In the genomic region with DNA sequence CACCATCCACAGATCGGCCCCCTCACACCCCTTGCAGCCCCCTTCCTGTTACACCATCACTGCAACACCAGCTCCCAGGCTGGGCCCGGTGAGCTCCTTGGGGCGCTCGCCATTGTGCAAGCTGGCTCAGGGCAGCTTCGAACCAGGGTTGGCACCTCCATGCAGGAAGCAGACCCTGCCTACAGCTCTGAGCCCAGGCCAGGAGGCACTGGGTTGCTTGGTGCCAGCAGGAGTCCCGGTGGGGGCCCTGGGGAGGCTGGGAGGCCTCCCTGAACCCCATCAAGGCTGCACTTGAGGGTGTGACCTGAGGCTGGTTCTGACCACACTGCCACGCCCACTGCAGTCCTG, we compare ENCODE assay signal across 15 cellular contexts.
A peak's percentile ranks its signal among the peaks of the same experiment; 100 is the strongest.
DNase-seq lines count a peak whose midpoint lies in the region; ATAC-seq, FAIRE-seq and TF ChIP-seq lines count a peak whose summit lies in the region.
"Had no signal": no experiment of that assay in that cellular context is flagged by ENCODE, and none has a peak within 500 bp of the region (broad histone marks: within the 10 kb centered on the region; RNA-seq: fewer than 3 reads in every experiment).

No MANE protein-coding gene starts in this region.

- peaks cover 3 to 12% of the 10 kb centered on the region in 2 experiments for H4K20me1 ChIP-seq in H1 (replicated peaks in 1 of 2; ENCODE audit: control insufficient read depth in 1 of 2, insufficient read depth in 2 of 2, low read length in 2 of 2)

- H2BK15ac ChIP-seq in H1 (ENCODE audit: low read length), result no peak overlapping the region

- H4K91ac ChIP-seq in H1 (replicated peaks; ENCODE audit: insufficient read length, low read length), result no peak overlapping the region

- H4K5ac ChIP-seq in H1 (ENCODE audit: insufficient read length, low read depth, low read length), result no peak overlapping the region

- H2BK120ac ChIP-seq in H1 (replicated peaks; ENCODE audit: low read depth, low read length), result no peak overlapping the region

- no peak overlapping the region for H3K4ac ChIP-seq in H1 (replicated peaks; ENCODE audit: insufficient read length, low read depth, low read length)

- no peak for FAIRE-seq in H1 (lab: Jason Lieb, UNC)
- FAIRE-seq: A204.1, G401.6 had no signal

- no peak overlapping the region for H2AFZ ChIP-seq in H1 (ENCODE audit: low read length)

- no peak overlapping the region for H3K23ac ChIP-seq in H1 (ENCODE audit: insufficient read length)

- TF ChIP-seq EP300 in H1 (IDR thresholded peaks at IDR 0.05; ENCODE audit: borderline replicate concordance in 1 of 2, low read depth in 2 of 2, low read length in 2 of 2), result no peak
- TF ChIP-seq EP300 in gastroesophageal sphincter (IDR thresholded peaks at IDR 0.05), result no peak

- no peaks in the 10 kb centered on the region for H3K79me2 ChIP-seq in H1 (ENCODE audit: control insufficient read depth in 1 of 2, insufficient read depth in 2 of 2, low read length in 2 of 2)

- H3K4me1 ChIP-seq in H1 (replicated peaks in 1 of 4; ENCODE audit: control insufficient read depth in 3 of 4, insufficient read depth in 4 of 4, low read length in 3 of 4) (peaks cover 0 to 6% (median 0%) of the 10 kb centered on the region in 4 experiments; a peak in 2 of 7 replicates), gastroesophageal sphincter (no peaks in the 10 kb centered on the region)
- H3K4me1 ChIP-seq: Caco-2 had no signal

- no peaks in the 10 kb centered on the region; a peak in 1 of 8 replicates for H3K36me3 ChIP-seq in H1 (ENCODE audit: control insufficient read depth in 2 of 4, insufficient read depth in 4 of 4, low read length in 3 of 4)
- H3K36me3 ChIP-seq in gastroesophageal sphincter, result peaks cover 0 to 12% of the 10 kb centered on the region in 2 donors

- CTCF ChIA-PET in H1 (lab: Charles Lee; ENCODE audit: partially characterized antibody), result interaction anchor here (0.6 to 7.0 kb wide), 40 partner anchors 8 to 1388 kb away, joined by 3 to 39 read pairs (median 5); no protein-coding TSS in a partner anchor

- H3K4me3 ChIP-seq in H1 (ENCODE audit: extremely low read depth in 1 of 4, insufficient read depth in 2 of 4, low read depth in 3 of 4, low read length in 4 of 4) (no peak overlapping the region), gastroesophageal sphincter (no peak overlapping the region)

- H3K4me2 ChIP-seq in H1 (ENCODE audit: insufficient read depth in 1 of 2, low read depth in 2 of 2, low read length in 2 of 2), result no peak overlapping the region

- peak overlapping the region; percentile 38; the same call in 1 of the 2 replicates for H4K8ac ChIP-seq in H1 (ENCODE audit: extremely low read depth, insufficient read depth, low read length)

- no peak for TF ChIP-seq RAD21 in H1 (IDR thresholded peaks at IDR 0.05 in 1 of 2, conservative IDR thresholded peaks at IDR 0.05 in 1 of 2; ENCODE audit: low read depth in 2 of 2, low read length in 2 of 2)

- H2BK5ac ChIP-seq in H1 (ENCODE audit: low read depth, low read length), result 0 out of 2 replicates have a peak overlapping the region, but pooled peaks have one; percentile 9

- peaks cover 5% of the 10 kb centered on the region; the same call in 1 of the 2 replicates for H3K23me2 ChIP-seq in H1 (ENCODE audit: low read depth, low read length)

- no peak overlapping the region for H2BK12ac ChIP-seq in H1 (ENCODE audit: low read depth, low read length)

- H3K18ac ChIP-seq in H1 (ENCODE audit: extremely low read depth, low read length), result no peak overlapping the region

- DNase-seq in Right ventricle myocardium inferior (ENCODE audit: missing footprints) (peak; percentile 62), Right ventricle myocardium superior (no peak), H1 (ENCODE audit: low read depth in 1 of 2, low spot score in 2 of 2) (no peak), left lobe of liver (ENCODE audit: low spot score) (no peak), NCI-H2196 treated with DMSO at 0.1 percent for 48 hours (lab: John Stamatoyannopoulos, UW; ENCODE audit: unreplicated experiment) (no peak), NCI-H226 (no peak), kidney glomerular epithelial cell (lab: John Stamatoyannopoulos, UW) (no peak)
- DNase-seq: GOT3, HCEC 1CT had no signal

- TF ChIP-seq POLR2A in H1 (IDR thresholded peaks at IDR 0.05; ENCODE audit: control extremely low read depth in 1 of 2, low read depth in 2 of 2, low read length in 2 of 2) (no peak), gastroesophageal sphincter (IDR thresholded peaks at IDR 0.05) (no peak)

- no peak overlapping the region for H2AK5ac ChIP-seq in H1 (ENCODE audit: low read depth, low read length)

- POLR2A ChIA-PET in H1 (lab: Charles Lee; ENCODE audit: partially characterized antibody), result interaction anchor here (1.1 to 3.1 kb wide), 2 partner anchors 12 to 13 kb away, joined by 3 to 8 read pairs; no protein-coding TSS in a partner anchor

- ATAC-seq in Right ventricle myocardium inferior (no peak), Right ventricle myocardium superior (ENCODE audit: poor library complexity) (no peak), left lobe of liver (peak; percentile 13), gastroesophageal sphincter (no peak)

- intact Hi-C loops in Right ventricle myocardium inferior (cut with DNase I), result loop anchor here (5.0 kb wide), 1 partner anchor 527 kb away; no protein-coding TSS in a partner anchor
- intact Hi-C loops in Right ventricle myocardium superior (cut with DNase I), result loop anchor here (5.0 kb wide), 1 partner anchor 267 kb away; no protein-coding TSS in a partner anchor

- H2BK20ac ChIP-seq in H1 (ENCODE audit: low read length), result no peak overlapping the region

- H3K27ac ChIP-seq in H1 (ENCODE audit: low read depth, low read length), result no peak overlapping the region; the same call in 1 of the 2 replicates
- no peak overlapping the region for H3K27ac ChIP-seq in gastroesophageal sphincter
- H3K27ac ChIP-seq: 22Rv1, C4-2B had no signal

- no peak overlapping the region for H3K9ac ChIP-seq in H1 (replicated peaks in 1 of 4; ENCODE audit: extremely low read depth in 1 of 4, low read depth in 3 of 4, low read length in 3 of 4)

- H3K56ac ChIP-seq in H1 (replicated peaks; ENCODE audit: insufficient read length, low read depth, low read length), result no peak overlapping the region

- no peak overlapping the region for H3K14ac ChIP-seq in H1 (ENCODE audit: insufficient read length)

- H3K9me3 ChIP-seq in H1 (ENCODE audit: insufficient read depth in 2 of 2, low read depth in 1 of 2, low read length in 1 of 2), result no peaks in the 10 kb centered on the region
- H3K9me3 ChIP-seq in gastroesophageal sphincter, result no peaks in the 10 kb centered on the region
- H3K9me3 ChIP-seq: Caco-2 had no signal

- H3K27me3 ChIP-seq in H1 (replicated peaks in 1 of 4; ENCODE audit: control insufficient read depth in 3 of 4, extremely low read depth in 1 of 4, insufficient read depth in 3 of 4, low read length in 3 of 4) (no peaks in the 10 kb centered on the region), gastroesophageal sphincter (no peaks in the 10 kb centered on the region)

- TF ChIP-seq CTCF in H1 (IDR thresholded peaks at IDR 0.05; ENCODE audit: control extremely low read depth in 1 of 3, insufficient read depth in 1 of 3, low read depth in 1 of 3, low read length in 3 of 3) (no peak), gastroesophageal sphincter (IDR thresholded peaks at IDR 0.05) (no peak)

- no peaks in the 10 kb centered on the region for H3K79me1 ChIP-seq in H1 (ENCODE audit: low read depth, low read length)

- 97% methylated on average over 7 of the region's 7 CpGs; no CpG with 5 or more reads in 1 of the 2 experiments for WGBS in H1 (ENCODE audit: extremely low coverage in 1 of 2, insufficient coverage in 1 of 2, insufficient read length in 1 of 2, insufficient replicate concordance in 2 of 2, low coverage in 1 of 2, low lambda C conversion rate in 2 of 2, missing lambda C conversion rate in 1 of 2), 2 experiments
- WGBS in gastroesophageal sphincter (ENCODE audit: low coverage in 1 of 2), 2 donors, result no CpG with 5 or more reads among the region's 7 CpGs

TF ChIP-seq in H1, 55 proteins besides CTCF, POLR2A, EP300 and RAD21:
- TF ChIP-seq BRCA1 (IDR thresholded peaks at IDR 0.05; ENCODE audit: low read depth, low read length) (no peak), POLR2AphosphoS5 (IDR thresholded peaks at IDR 0.05; ENCODE audit: low read depth, low read length) (no peak), USF2 (IDR thresholded peaks at IDR 0.05; ENCODE audit: low read length) (no peak), SIN3A (conservative IDR thresholded peaks at IDR 0.05 in 1 of 2, IDR thresholded peaks at IDR 0.05 in 1 of 2; ENCODE audit: low read depth in 1 of 2, low read length in 2 of 2) (no peak), TCF12 (IDR thresholded peaks at IDR 0.05; ENCODE audit: low read depth, low read length) (no peak)
